29 cellular contexts compared by ENCODE assay signal in genomic region chr17:41537614-41537954, GRCh38. TPM values are rescaled to one million over a fixed set of nuclear protein-coding genes. Genes with fewer than 3 reads are reported as not detected.
DNase-seq lines count a peak whose midpoint lies in the region; ATAC-seq and TF ChIP-seq lines count a peak whose summit lies in the region.
"Had no signal": no experiment of that assay in that cellular context is flagged by ENCODE, and none has a peak within 500 bp of the region (broad histone marks: within the 10 kb centered on the region; RNA-seq: fewer than 3 reads in every experiment).

No MANE protein-coding gene starts in this region.

- ATAC-seq in HG03039 (IDR thresholded peaks at IDR 0.05; ENCODE audit: unreplicated experiment) = no peak
- ATAC-seq: activated CD8-positive, alpha-beta T cell treated with anti-CD3 and anti-CD28 coated beads, Interleukin-2, amount 10 ng/mL, durations not matched to agents 7 days and 5 days had no signal

- POLR2A ChIA-PET in PC-9 (lab: Charles Lee; ENCODE audit: unreplicated experiment) = no interaction called here

- no peak for TF ChIP-seq CTCF in PC-9 (conservative IDR thresholded peaks at IDR 0.05)
- TF ChIP-seq CTCF in mammary epithelial cell (conservative IDR thresholded peaks at IDR 0.05 in 1 of 2, IDR thresholded peaks at IDR 0.05 in 1 of 2; ENCODE audit: extremely low read depth in 1 of 2, insufficient read depth in 1 of 2, low read depth in 1 of 2, low read length in 2 of 2) = no peak
- TF ChIP-seq CTCF in nephron (IDR thresholded peaks at IDR 0.05; ENCODE audit: unreplicated experiment in 3 of 3) = no peak
- TF ChIP-seq CTCF in type B pancreatic cell (conservative IDR thresholded peaks at IDR 0.05) = no peak
- TF ChIP-seq CTCF in uterus (IDR thresholded peaks at IDR 0.05) = no peak

- H3K36me3 Mint-ChIP-seq in nephron (ENCODE audit: low read depth) (no peaks in the 10 kb centered on the region), type B pancreatic cell (no peaks in the 10 kb centered on the region)
- H3K36me3 Mint-ChIP-seq: stimulated activated memory B cell treated with anti-CD40 and anti-IgM and Interleukin-4, amounts not matched to agents 10 μg/mL and 1 μg/mL and 100 μg/mL, for 72 hours had no signal

- H3K4me2 ChIP-seq in PC-9 = peak overlapping the region; percentile 75
- peak overlapping the region; percentile 15 for H3K4me2 ChIP-seq in mammary epithelial cell (ENCODE audit: insufficient read depth, low read depth, low read length)

- peaks cover 98% of the 10 kb centered on the region for H3K4me1 ChIP-seq in PC-9 (replicated peaks; ENCODE audit: insufficient read depth)
- peaks cover 66% of the 10 kb centered on the region for H3K4me1 ChIP-seq in mammary epithelial cell (ENCODE audit: insufficient read depth, low read length)
- H3K4me1 ChIP-seq in uterus = no peaks in the 10 kb centered on the region
- H3K4me1 ChIP-seq: left ventricle myocardium inferior had no signal

- H3K4me3 ChIP-seq in PC-9 (no peak overlapping the region), mammary epithelial cell (replicated peaks in 1 of 3; ENCODE audit: insufficient read depth in 1 of 3, low read depth in 2 of 3, low read length in 3 of 3) (no peak overlapping the region), uterus (no peak overlapping the region)
- H3K4me3 ChIP-seq: left ventricle myocardium inferior, upper lobe of left lung had no signal

- in situ Hi-C loops in mammary epithelial cell (cut with MboI; ENCODE audit: low sequenced_read_pairs in 2 of 2) = no loop called here

- H3K79me2 ChIP-seq in PC-9 (ENCODE audit: low read depth) (peaks cover 7% of the 10 kb centered on the region; the same call in 1 of the 2 replicates), mammary epithelial cell (ENCODE audit: insufficient read depth, low read length) (no peaks in the 10 kb centered on the region)

- H3K27ac ChIP-seq in PC-9 (peak overlapping the region; percentile 80), mammary epithelial cell (ENCODE audit: insufficient read depth, low read depth, low read length) (peak overlapping the region; percentile 87), uterus (no peak overlapping the region)
- H3K27ac ChIP-seq: brain microvascular endothelial cell, left ventricle myocardium inferior, WERI-Rb-1 had no signal

- H3K9me3 ChIP-seq in PC-9 (ENCODE audit: insufficient read depth, low read depth) (no peaks in the 10 kb centered on the region), mammary epithelial cell (replicated peaks; ENCODE audit: insufficient read depth, low read length) (no peaks in the 10 kb centered on the region), uterus (no peaks in the 10 kb centered on the region)
- H3K9me3 ChIP-seq: left ventricle myocardium inferior, upper lobe of left lung had no signal

- H4K20me1 ChIP-seq in PC-9 (ENCODE audit: insufficient read depth) (no peaks in the 10 kb centered on the region), mammary epithelial cell (ENCODE audit: insufficient read depth, low read length) (no peaks in the 10 kb centered on the region)

- H3K9me3 Mint-ChIP-seq in nephron (no peaks in the 10 kb centered on the region), type B pancreatic cell (no peaks in the 10 kb centered on the region)
- H3K9me3 Mint-ChIP-seq: activated T-helper 2 cell treated with anti-CD3 and anti-CD28 coated beads, Interferon-gamma antibody, Interleukin-2, Interleukin-4, amounts not matched to agents 10 μg/mL and 5 μg/mL and 100 μg/mL, durations not matched to agents 14 hours and 24 hours and 36 hours; CD4-positive, alpha-beta T cell; stimulated activated memory B cell treated with anti-CD40 and anti-IgM and Interleukin-4, amounts not matched to agents 10 μg/mL and 1 μg/mL and 100 μg/mL, for 72 hours; T-helper 2 cell treated with Interferon-gamma antibody and Interleukin-4, amounts not matched to agents 5 μg/mL and 100 μg/mL, for 36 hours had no signal

- intact Hi-C loops in PC-9 (cut with micrococcal nuclease; ENCODE audit: unreplicated experiment) = no loop called here
- intact Hi-C loops in mammary epithelial cell (cut with micrococcal nuclease) = no loop called here
- intact Hi-C loops in uterus (cut with DNase I; ENCODE audit: low total_unique reads) = no loop called here

- H3K27me3 ChIP-seq in PC-9 (ENCODE audit: insufficient read depth, low read depth) (no peaks in the 10 kb centered on the region), mammary epithelial cell (ENCODE audit: insufficient read depth, low read length) (no peaks in the 10 kb centered on the region), uterus (no peaks in the 10 kb centered on the region)
- H3K27me3 ChIP-seq: brain microvascular endothelial cell, upper lobe of left lung had no signal

- H3K36me3 ChIP-seq in PC-9 (ENCODE audit: low read depth) (no peaks in the 10 kb centered on the region), mammary epithelial cell (ENCODE audit: insufficient read depth, low read length) (no peaks in the 10 kb centered on the region), uterus (no peaks in the 10 kb centered on the region)
- H3K36me3 ChIP-seq: brain microvascular endothelial cell, left ventricle myocardium inferior, upper lobe of left lung, WERI-Rb-1 had no signal

- no TSS peak for BruUV-seq in PC-9 (replicated peaks; lab: Mats Ljungman, UMichigan)
- no TSS peak for BruUV-seq in mammary epithelial cell (replicated peaks; lab: Mats Ljungman, UMichigan)

- no peak overlapping the region for H3K4me3 Mint-ChIP-seq in nephron
- no peak overlapping the region for H3K4me3 Mint-ChIP-seq in type B pancreatic cell
- H3K4me3 Mint-ChIP-seq: activated CD8-positive, alpha-beta T cell treated with anti-CD3 and anti-CD28 coated beads, Interleukin-2, amount 10 ng/mL, durations not matched to agents 7 days and 5 days; CD4-positive, alpha-beta T cell; stimulated activated memory B cell treated with anti-CD40 and anti-IgM and Interleukin-4, amounts not matched to agents 10 μg/mL and 1 μg/mL and 100 μg/mL, for 72 hours; T-helper 2 cell treated with Interferon-gamma antibody and Interleukin-4, amounts not matched to agents 5 μg/mL and 100 μg/mL, for 36 hours had no signal

- H3K9me2 ChIP-seq in PC-9 (ENCODE audit: insufficient read depth) = no peaks in the 10 kb centered on the region

- H3K27me3 Mint-ChIP-seq in nephron (ENCODE audit: low read depth) (peaks cover 29% of the 10 kb centered on the region), type B pancreatic cell (peaks cover 3% of the 10 kb centered on the region)

- WGBS in mammary epithelial cell (ENCODE audit: low coverage, missing lambda C conversion rate) = 75% methylated on average over 7 of the region's 7 CpGs

- CTCF ChIA-PET in PC-9 (lab: Charles Lee) (no interaction called here), mammary epithelial cell (lab: Charles Lee; ENCODE audit: low non-redundant PET) (interaction anchor here (0.6 to 0.8 kb wide), 2 partner anchors 11 to 133 kb away, joined by 3 read pairs; no protein-coding TSS in a partner anchor)

- DNase-seq in PC-9 (no peak), mammary epithelial cell (no peak), type B pancreatic cell (ENCODE audit: extremely low spot score, unreplicated experiment) (no peak), globus pallidus (ENCODE audit: low spot score) (no peak), uterus (no peak)
- DNase-seq: activated CD4-positive, alpha-beta T cell treated with anti-CD3 and anti-CD28 coated beads for 4 hours; activated CD8-positive, alpha-beta T cell treated with anti-CD3 and anti-CD28 coated beads, Interleukin-2, amount 10 ng/mL, durations not matched to agents 7 days and 5 days; activated naive CD4-positive, alpha-beta T cell treated with anti-CD3 and anti-CD28 coated beads, Interleukin-2, amount 50 U/mL, for 16 hours; brain microvascular endothelial cell; CD4-positive, alpha-beta T cell; effector CD4-positive, alpha-beta T cell; Karpas-422; left ventricle myocardium inferior; NCI-H1436; NCI-H2081 treated with DMSO at 0.1 percent for 48 hours; NCI-H2227 treated with DMSO at 0.1 percent for 48 hours; NCI-H526 treated with DMSO at 0.1 percent for 48 hours; NK-92 treated with Interleukin-12 subunit alpha and Interleukin-12 subunit beta, amount 100 ng/mL, for 24 hours; occipital lobe; SHP77; WERI-Rb-1 had no signal

- TF ChIP-seq POLR2A in uterus (IDR thresholded peaks at IDR 0.05) = no peak

- H3F3A ChIP-seq in PC-9 (ENCODE audit: insufficient read depth, low read depth) = peaks cover 71% of the 10 kb centered on the region

- H3K27ac Mint-ChIP-seq in nephron (peak overlapping the region; percentile 58 to 72 (median 68)), type B pancreatic cell (peak overlapping the region; percentile 65)
- H3K27ac Mint-ChIP-seq: activated CD8-positive, alpha-beta T cell treated with anti-CD3 and anti-CD28 coated beads, Interleukin-2, amount 10 ng/mL, durations not matched to agents 7 days and 5 days; activated T-helper 2 cell treated with anti-CD3 and anti-CD28 coated beads, Interferon-gamma antibody, Interleukin-2, Interleukin-4, amounts not matched to agents 10 μg/mL and 5 μg/mL and 100 μg/mL, durations not matched to agents 14 hours and 24 hours and 36 hours; CD4-positive, alpha-beta T cell; stimulated activated memory B cell treated with anti-CD40 and anti-IgM and Interleukin-4, amounts not matched to agents 10 μg/mL and 1 μg/mL and 100 μg/mL, for 72 hours; T-helper 2 cell treated with Interferon-gamma antibody and Interleukin-4, amounts not matched to agents 5 μg/mL and 100 μg/mL, for 36 hours had no signal

- H3K9ac ChIP-seq in mammary epithelial cell (ENCODE audit: insufficient read depth, low read length) = peak overlapping the region; percentile 36

- dilution Hi-C loops in mammary epithelial cell (cut with HindIII; ENCODE audit: low sequenced_read_pairs) = loop anchor here (10.0 kb wide), 1 partner anchor 623 kb away; no protein-coding TSS in a partner anchor

- H2AFZ ChIP-seq in PC-9 = no peak overlapping the region
- no peak overlapping the region for H2AFZ ChIP-seq in mammary epithelial cell (ENCODE audit: low read depth, low read length)

- peaks cover 25% of the 10 kb centered on the region for H3K4me1 Mint-ChIP-seq in nephron
- H3K4me1 Mint-ChIP-seq in type B pancreatic cell (ENCODE audit: unreplicated experiment) = peaks cover 41% of the 10 kb centered on the region
- H3K4me1 Mint-ChIP-seq: stimulated activated memory B cell treated with anti-CD40 and anti-IgM and Interleukin-4, amounts not matched to agents 10 μg/mL and 1 μg/mL and 100 μg/mL, for 72 hours had no signal

RNA-seq across cellular contexts. Expression of gene KRT19, which starts 9.5 kb away (rescaled TPM):
- 1,811 and 2,277 TPM in 2 replicates for total RNA-seq in PC-9 (2021)
- 10 to 100 TPM in 1 of 2 donors, not detected in 1; 29.3 TPM for total RNA-seq in mammary epithelial cell
- polyA plus RNA-seq in mammary epithelial cell = 1.7 TPM
- not detected for polyA minus RNA-seq in mammary epithelial cell
- 750 and 2,036 TPM in 2 replicates for total RNA-seq in type B pancreatic cell (ENCODE audit: low replicate concordance)
- 100 to 1,000 TPM in 2 of 4 donors, 10 to 100 TPM in 1, under 1 TPM in 1; 0.88 to 120 (median 77.2) TPM for total RNA-seq in uterus
- total RNA-seq: activated CD8-positive, alpha-beta T cell treated with anti-CD3 and anti-CD28 coated beads, Interleukin-2, amount 10 ng/mL, durations not matched to agents 7 days and 5 days; activated T-helper 2 cell treated with anti-CD3 and anti-CD28 coated beads, Interferon-gamma antibody, Interleukin-2, Interleukin-4, amounts not matched to agents 10 μg/mL and 5 μg/mL and 100 μg/mL, durations not matched to agents 14 hours and 24 hours and 36 hours; CD4-positive, alpha-beta T cell had no signal

RNA-seq across cellular contexts. Expression of gene KRT15, which starts 18.9 kb away (rescaled TPM):
- total RNA-seq in PC-9 (2021) (41.9 and 49.9 TPM in 2 replicates), mammary epithelial cell (1,000 to 10,000 TPM in 1 of 2 donors, 100 to 1,000 TPM in 1; 302 to 1,980 TPM), type B pancreatic cell (ENCODE audit: low replicate concordance) (208 and 840 TPM in 2 replicates), uterus (10 to 100 TPM in 1 of 4 donors, 1 to 10 TPM in 1, under 1 TPM in 1, not detected in 1; 0.41 to 11.5 (median 1.6) TPM)
- polyA plus RNA-seq in mammary epithelial cell = 2,083 TPM
- 1,726 TPM for polyA minus RNA-seq in mammary epithelial cell
- total RNA-seq: activated CD8-positive, alpha-beta T cell treated with anti-CD3 and anti-CD28 coated beads, Interleukin-2, amount 10 ng/mL, durations not matched to agents 7 days and 5 days; activated T-helper 2 cell treated with anti-CD3 and anti-CD28 coated beads, Interferon-gamma antibody, Interleukin-2, Interleukin-4, amounts not matched to agents 10 μg/mL and 5 μg/mL and 100 μg/mL, durations not matched to agents 14 hours and 24 hours and 36 hours; CD4-positive, alpha-beta T cell; left ventricle myocardium inferior; subcutaneous adipose tissue had no signal

RNA-seq across cellular contexts. Expression of gene KRT13, which starts 32.2 kb away (rescaled TPM):
- total RNA-seq in PC-9 (2021) (606 and 1,548 TPM in 2 replicates), mammary epithelial cell (1 to 10 TPM in 1 of 2 donors, under 1 TPM in 1; 0.17 to 1.4 TPM), type B pancreatic cell (ENCODE audit: low replicate concordance) (869 and 1,618 TPM in 2 replicates), uterus (1 to 10 TPM; 1.5 to 6.4 (median 3.0) TPM)
- 1.2 TPM for polyA plus RNA-seq in mammary epithelial cell
- not detected for polyA minus RNA-seq in mammary epithelial cell
- total RNA-seq: activated CD8-positive, alpha-beta T cell treated with anti-CD3 and anti-CD28 coated beads, Interleukin-2, amount 10 ng/mL, durations not matched to agents 7 days and 5 days; activated T-helper 2 cell treated with anti-CD3 and anti-CD28 coated beads, Interferon-gamma antibody, Interleukin-2, Interleukin-4, amounts not matched to agents 10 μg/mL and 5 μg/mL and 100 μg/mL, durations not matched to agents 14 hours and 24 hours and 36 hours; CD4-positive, alpha-beta T cell; Daoy; left ventricle myocardium inferior; subcutaneous adipose tissue had no signal

RNA-seq across cellular contexts. Expression of gene KRT9, which starts 34.3 kb away (rescaled TPM):
- total RNA-seq in PC-9 (2021) (0.55 and 0.73 TPM in 2 replicates), mammary epithelial cell (under 1 TPM; 0.17 to 0.80 TPM), type B pancreatic cell (ENCODE audit: low replicate concordance) (0.85 and 7.4 TPM in 2 replicates), uterus (under 1 TPM in 1 of 4 donors, not detected in 3; 0.21 TPM)
- 0.35 TPM for polyA plus RNA-seq in mammary epithelial cell
- not detected for polyA minus RNA-seq in mammary epithelial cell
- total RNA-seq: activated CD8-positive, alpha-beta T cell treated with anti-CD3 and anti-CD28 coated beads, Interleukin-2, amount 10 ng/mL, durations not matched to agents 7 days and 5 days; activated T-helper 2 cell treated with anti-CD3 and anti-CD28 coated beads, Interferon-gamma antibody, Interleukin-2, Interleukin-4, amounts not matched to agents 10 μg/mL and 5 μg/mL and 100 μg/mL, durations not matched to agents 14 hours and 24 hours and 36 hours; CD4-positive, alpha-beta T cell; Daoy; left ventricle myocardium inferior; occipital lobe; subcutaneous adipose tissue; upper lobe of left lung had no signal

RNA-seq across cellular contexts. Expression of gene KRT36, which starts 47.9 kb away (rescaled TPM):
- total RNA-seq in PC-9 (2021) (not detected in 2 replicates), mammary epithelial cell (not detected), type B pancreatic cell (ENCODE audit: low replicate concordance) (0.17 and 0.83 TPM in 2 replicates), uterus (not detected)
- not detected for polyA plus RNA-seq in mammary epithelial cell
- not detected for polyA minus RNA-seq in mammary epithelial cell
- total RNA-seq: activated CD8-positive, alpha-beta T cell treated with anti-CD3 and anti-CD28 coated beads, Interleukin-2, amount 10 ng/mL, durations not matched to agents 7 days and 5 days; activated T-helper 2 cell treated with anti-CD3 and anti-CD28 coated beads, Interferon-gamma antibody, Interleukin-2, Interleukin-4, amounts not matched to agents 10 μg/mL and 5 μg/mL and 100 μg/mL, durations not matched to agents 14 hours and 24 hours and 36 hours; CD4-positive, alpha-beta T cell; Daoy; left ventricle myocardium inferior; occipital lobe; subcutaneous adipose tissue; upper lobe of left lung had no signal

Comparison
In these comparisons a context has a peak if more than half of its experiments do, and no peak if none do; other contexts are left out.
1. H3K27ac ChIP-seq: peak in PC-9 (single experiment) and mammary epithelial cell (single experiment); none in uterus (0 of 2).
2. RNA of gene KRT13, which starts 32.2 kb away (total RNA-seq): 869 to 1,618 TPM in type B pancreatic cell and 606 to 1,548 TPM in PC-9; 1.5 to 6.4 TPM in uterus and 0.17 to 1.4 TPM in mammary epithelial cell; every median in the first group is over 10 times any median in the second.